1 cellular context compared by ENCODE assay signal in the genomic region with DNA sequence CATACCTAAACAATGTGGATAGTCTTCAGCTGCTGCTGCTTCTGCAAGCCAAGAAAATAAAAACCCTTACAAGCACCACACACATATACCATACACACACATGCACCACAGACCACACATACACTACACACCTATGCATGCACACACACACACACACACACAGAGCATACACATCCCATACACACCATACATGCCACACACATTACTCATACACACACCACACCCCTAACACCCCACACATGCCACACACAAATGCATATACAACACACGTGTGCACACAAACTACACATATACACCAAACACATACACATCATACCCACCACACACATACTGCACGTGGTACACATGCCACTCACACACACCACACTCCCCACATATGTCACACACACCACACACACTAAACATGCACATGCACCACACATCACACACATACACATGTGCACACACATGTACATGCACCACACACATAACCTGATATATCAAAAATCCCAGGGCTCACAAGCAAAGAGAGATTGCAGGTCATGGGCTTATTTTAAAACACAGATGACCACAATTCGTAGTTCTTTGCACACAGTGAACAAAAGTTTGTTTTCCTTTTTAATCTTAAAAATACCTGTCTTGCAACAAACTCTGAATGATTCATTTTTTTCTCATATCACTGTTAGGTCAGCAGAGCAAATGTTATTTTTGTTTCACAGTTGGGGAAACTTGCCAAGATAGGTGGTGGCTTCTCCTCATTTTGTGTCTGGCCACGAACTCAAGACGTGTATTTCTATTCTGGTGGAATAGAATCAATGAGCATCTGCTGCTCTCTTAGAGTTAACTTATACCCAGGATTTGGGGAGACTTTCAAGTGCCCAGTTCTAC.
TF ChIP-seq lines count a peak whose summit lies in the region.

No MANE protein-coding gene starts in this region.

TF ChIP-seq in GM12878, 131 proteins besides CTCF, POLR2A, EP300 and RAD21 (continued from another document):
- no peak for TF ChIP-seq NFXL1 (IDR thresholded peaks at IDR 0.05; ENCODE audit: borderline replicate concordance)
- TF ChIP-seq NR2C2 (IDR thresholded peaks at IDR 0.05; ENCODE audit: borderline replicate concordance, control insufficient read depth, insufficient read length, low read depth) = peak; percentile 29
- TF ChIP-seq SRF (IDR thresholded peaks at IDR 0.05; ENCODE audit: low read depth in 2 of 2, low read length in 2 of 2) = no peak
- TF ChIP-seq MTA3 (IDR thresholded peaks at IDR 0.05; ENCODE audit: borderline replicate concordance, low read length) = no peak
